In genomic region chr1:32220746-32221580, GRCh38 we compare ENCODE assay signal across 8 cellular contexts. TPM values are rescaled to one million over a fixed set of nuclear protein-coding genes. Genes with fewer than 3 reads are reported as not detected.
DNase-seq lines count a peak whose midpoint lies in the region; ATAC-seq and TF ChIP-seq lines count a peak whose summit lies in the region.

No MANE protein-coding gene starts in this region.

- H3K4me1 ChIP-seq in right atrium auricular region (peaks cover 0 to 32% of the 10 kb centered on the region in 2 donors), lung (ENCODE audit: control insufficient read depth in 2 of 2, insufficient read depth in 2 of 2, low read length in 2 of 2) (peaks cover 10 to 14% of the 10 kb centered on the region in 2 donors), uterus (peaks cover 4 to 18% of the 10 kb centered on the region in 2 donors)

- no peak for ATAC-seq in left ventricle myocardium superior
- no peak for ATAC-seq in lung (ENCODE audit: insufficient read depth, low FRiP score)
- no peak for ATAC-seq in HG02588 (IDR thresholded peaks at IDR 0.05; ENCODE audit: unreplicated experiment)
- ATAC-seq in GM21619 (IDR thresholded peaks at IDR 0.05; ENCODE audit: unreplicated experiment) = no peak

- TF ChIP-seq CTCF in right atrium auricular region (IDR thresholded peaks at IDR 0.05) (no peak), astrocyte of the spinal cord (IDR thresholded peaks at IDR 0.05; ENCODE audit: low read depth, low read length) (no peak), lung (IDR thresholded peaks at IDR 0.05; ENCODE audit: control extremely low read depth, extremely low read depth) (no peak), uterus (IDR thresholded peaks at IDR 0.05) (no peak)

- no peaks in the 10 kb centered on the region for H3K27me3 ChIP-seq in right atrium auricular region
- H3K27me3 ChIP-seq in lung (ENCODE audit: control insufficient read depth, insufficient read depth) = no peaks in the 10 kb centered on the region
- H3K27me3 ChIP-seq in uterus = no peaks in the 10 kb centered on the region

- 94 to 95% methylated on average over 4 of the region's 4 CpGs for WGBS in lung, 2 donors

- peak overlapping the region; percentile 87 to 92 for H3K27ac ChIP-seq in right atrium auricular region
- peak overlapping the region; percentile 51 to 93 for H3K27ac ChIP-seq in lung (ENCODE audit: low read depth in 1 of 2, low read length in 1 of 2)
- H3K27ac ChIP-seq in uterus = peak overlapping the region; percentile 10 to 89

- TF ChIP-seq POLR2A in uterus (IDR thresholded peaks at IDR 0.05) = no peak

- no peaks in the 10 kb centered on the region for H3K9me3 ChIP-seq in right atrium auricular region
- no peaks in the 10 kb centered on the region for H3K9me3 ChIP-seq in lung (ENCODE audit: control insufficient read depth in 2 of 2, insufficient read depth in 1 of 2, low read length in 1 of 2)
- no peaks in the 10 kb centered on the region for H3K9me3 ChIP-seq in uterus

- in situ Hi-C loops in astrocyte of the spinal cord (cut with HindIII; ENCODE audit: low sequenced_read_pairs) = no loop called here

- DNase-seq in right atrium auricular region (ENCODE audit: low spot score) = no peak
- no peak for DNase-seq in left ventricle myocardium superior
- DNase-seq in astrocyte of the spinal cord (ENCODE audit: low read depth, low spot score) = no peak
- DNase-seq in lung (ENCODE audit: low spot score) = no peak
- no peak for DNase-seq in uterus
- DNase-seq in retina = no peak

- intact Hi-C loops in left ventricle myocardium superior (cut with micrococcal nuclease) (no loop called here), uterus (cut with DNase I; ENCODE audit: low total_unique reads) (no loop called here)

- H3K4me3 ChIP-seq in right atrium auricular region (peak overlapping the region; percentile 75 to 96), astrocyte of the spinal cord (ENCODE audit: low read depth, low read length) (peak overlapping the region; percentile 97), lung (peak overlapping the region; percentile 83), uterus (peak overlapping the region; percentile 81 to 100)

- peaks cover 33% of the 10 kb centered on the region for H3K36me3 ChIP-seq in right atrium auricular region
- peaks cover under 1 to 25% of the 10 kb centered on the region in 2 donors for H3K36me3 ChIP-seq in lung (ENCODE audit: control insufficient read depth in 2 of 2, insufficient read depth in 2 of 2, low read length in 2 of 2)
- no peaks in the 10 kb centered on the region for H3K36me3 ChIP-seq in uterus

RNA-seq across cellular contexts. Expression of gene TMEM234, which starts 1.2 kb away (rescaled TPM):
- total RNA-seq in right atrium auricular region (1 to 10 TPM; 8.1 to 8.9 TPM), left ventricle myocardium superior (7.4 TPM), lung (10 to 100 TPM; 29.8 to 30.2 TPM), uterus (10 to 100 TPM in 3 of 4 donors, under 1 TPM in 1; 0.59 to 40.8 (median 13.5) TPM)
- 10 to 100 TPM; 17.1 to 17.5 TPM for polyA plus RNA-seq in lung

RNA-seq across cellular contexts. Expression of gene EIF3I, which starts 1.2 kb away (rescaled TPM):
- 100 to 1,000 TPM; 123 to 131 TPM for total RNA-seq in right atrium auricular region
- 104 TPM for total RNA-seq in left ventricle myocardium superior
- total RNA-seq in lung = 100 to 1,000 TPM in 1 of 2 donors, 10 to 100 TPM in 1; 81.0 to 153 TPM
- polyA plus RNA-seq in lung = 100 to 1,000 TPM; 218 to 255 TPM
- 100 to 1,000 TPM; 111 to 246 (median 143) TPM for total RNA-seq in uterus

RNA-seq across cellular contexts. Expression of gene DCDC2B, which starts 12.1 kb away (rescaled TPM):
- total RNA-seq in right atrium auricular region = not detected
- total RNA-seq in left ventricle myocardium superior = not detected
- 1 to 10 TPM; 7.2 to 10.0 TPM for total RNA-seq in lung
- 1 to 10 TPM; 3.5 to 4.3 TPM for polyA plus RNA-seq in lung
- total RNA-seq in uterus = under 1 TPM in 2 of 4 donors, not detected in 2; 0.26 to 0.62 TPM

RNA-seq across cellular contexts. Expression of gene IQCC, which starts 15.5 kb away (rescaled TPM):
- 1 to 10 TPM in 1 of 2 donors, under 1 TPM in 1; 0.48 to 1.3 TPM for total RNA-seq in right atrium auricular region
- total RNA-seq in left ventricle myocardium superior = 0.92 TPM
- total RNA-seq in lung = 1 to 10 TPM; 2.4 to 3.8 TPM
- polyA plus RNA-seq in lung = 1 to 10 TPM; 1.6 to 2.5 TPM
- total RNA-seq in uterus = 1 to 10 TPM in 3 of 4 donors, under 1 TPM in 1; 0.51 to 6.8 (median 4.3) TPM

RNA-seq across cellular contexts. Expression of gene CCDC28B, which starts 20.6 kb away (rescaled TPM):
- total RNA-seq in right atrium auricular region (10 to 100 TPM in 1 of 2 donors, 1 to 10 TPM in 1; 9.5 to 11.2 TPM), left ventricle myocardium superior (33.2 TPM), lung (10 to 100 TPM in 1 of 2 donors, 1 to 10 TPM in 1; 4.4 to 12.5 TPM), uterus (10 to 100 TPM in 1 of 4 donors, 1 to 10 TPM in 2, not detected in 1; 3.5 to 21.5 (median 7.4) TPM)
- 1 to 10 TPM; 5.6 to 5.8 TPM for polyA plus RNA-seq in lung
